In the genomic region with DNA sequence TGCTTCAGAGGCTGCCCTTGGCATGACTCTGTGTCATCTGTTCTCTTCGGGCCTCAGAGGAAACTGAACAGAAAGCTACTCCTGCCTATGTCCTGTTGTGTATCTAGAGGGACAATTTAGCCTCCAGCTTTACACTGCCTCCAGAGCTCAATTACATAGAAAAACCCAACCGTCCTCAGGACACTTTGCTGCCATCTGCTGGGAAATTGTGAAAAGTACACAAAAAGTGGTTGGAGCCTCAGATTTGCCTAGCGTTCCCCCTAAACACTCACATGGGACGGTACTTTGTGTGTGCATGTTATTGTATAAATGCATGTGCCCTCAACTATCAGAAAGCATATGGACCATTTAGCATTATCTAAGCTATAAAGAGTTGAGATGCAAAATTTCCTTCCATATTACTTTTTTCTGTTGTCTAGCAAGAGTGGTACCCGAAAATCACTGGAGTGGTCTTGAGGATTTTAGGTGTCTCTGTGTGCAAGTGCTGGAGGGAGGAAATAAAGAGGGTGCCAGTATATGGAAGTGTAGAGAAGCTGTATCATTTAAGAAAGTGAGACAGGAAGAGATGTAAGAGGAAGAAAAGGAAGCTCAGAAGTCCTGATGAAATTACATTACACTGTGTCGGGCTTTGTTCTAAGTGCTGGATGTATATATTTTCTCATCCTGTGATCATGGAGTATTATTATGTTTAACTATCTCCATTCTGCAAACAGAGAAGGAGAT, we compare ENCODE assay signal across 2 cellular contexts.
A peak's percentile ranks its signal among the peaks of the same experiment; 100 is the strongest.
TF ChIP-seq lines count a peak whose summit lies in the region.

No MANE protein-coding gene starts in this region.

TF ChIP-seq in GM12878, 131 proteins besides CTCF, POLR2A, EP300 and RAD21 (continues in another document):
- no peak for TF ChIP-seq STAT3 (IDR thresholded peaks at IDR 0.05; ENCODE audit: low read depth, low read length)
- no peak for TF ChIP-seq BRCA1 (IDR thresholded peaks at IDR 0.05; ENCODE audit: low read depth, low read length)
- TF ChIP-seq TBL1XR1 (IDR thresholded peaks at IDR 0.05; ENCODE audit: low read depth, low read length): no peak
- TF ChIP-seq IRF4 (IDR thresholded peaks at IDR 0.05; ENCODE audit: low read depth, low read length): no peak
- no peak for TF ChIP-seq TCF12 (IDR thresholded peaks at IDR 0.05; ENCODE audit: low read depth, low read length)
- TF ChIP-seq CBFB (IDR thresholded peaks at IDR 0.05; ENCODE audit: low read depth): no peak
- TF ChIP-seq, protein P1, sequence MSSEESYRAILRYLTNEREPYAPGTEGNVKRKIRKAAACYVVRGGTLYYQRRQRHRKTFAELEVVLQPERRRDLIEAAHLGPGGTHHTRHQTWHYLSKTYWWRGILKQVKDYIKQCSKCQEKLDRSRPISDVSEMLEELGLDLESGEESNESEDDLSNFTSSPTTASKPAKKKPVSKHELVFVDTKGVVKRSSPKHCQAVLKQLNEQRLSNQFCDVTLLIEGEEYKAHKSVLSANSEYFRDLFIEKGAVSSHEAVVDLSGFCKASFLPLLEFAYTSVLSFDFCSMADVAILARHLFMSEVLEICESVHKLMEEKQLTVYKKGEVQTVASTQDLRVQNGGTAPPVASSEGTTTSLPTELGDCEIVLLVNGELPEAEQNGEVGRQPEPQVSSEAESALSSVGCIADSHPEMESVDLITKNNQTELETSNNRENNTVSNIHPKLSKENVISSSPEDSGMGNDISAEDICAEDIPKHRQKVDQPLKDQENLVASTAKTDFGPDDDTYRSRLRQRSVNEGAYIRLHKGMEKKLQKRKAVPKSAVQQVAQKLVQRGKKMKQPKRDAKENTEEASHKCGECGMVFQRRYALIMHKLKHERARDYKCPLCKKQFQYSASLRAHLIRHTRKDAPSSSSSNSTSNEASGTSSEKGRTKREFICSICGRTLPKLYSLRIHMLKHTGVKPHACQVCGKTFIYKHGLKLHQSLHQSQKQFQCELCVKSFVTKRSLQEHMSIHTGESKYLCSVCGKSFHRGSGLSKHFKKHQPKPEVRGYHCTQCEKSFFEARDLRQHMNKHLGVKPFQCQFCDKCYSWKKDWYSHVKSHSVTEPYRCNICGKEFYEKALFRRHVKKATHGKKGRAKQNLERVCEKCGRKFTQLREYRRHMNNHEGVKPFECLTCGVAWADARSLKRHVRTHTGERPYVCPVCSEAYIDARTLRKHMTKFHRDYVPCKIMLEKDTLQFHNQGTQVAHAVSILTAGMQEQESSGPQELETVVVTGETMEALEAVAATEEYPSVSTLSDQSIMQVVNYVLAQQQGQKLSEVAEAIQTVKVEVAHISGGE (CRISPR knock-in tag; IDR thresholded peaks at IDR 0.05): no peak
- peak; percentile 47; the same call in 1 of the 2 replicates for TF ChIP-seq RUNX3 (IDR thresholded peaks at IDR 0.05; ENCODE audit: low read length)
- no peak for TF ChIP-seq HDAC2 (IDR thresholded peaks at IDR 0.05)
- no peak for TF ChIP-seq NFIC (IDR thresholded peaks at IDR 0.05; ENCODE audit: low read depth, low read length)
- TF ChIP-seq SMARCA5 (IDR thresholded peaks at IDR 0.05): peak; percentile 47; the same call in 1 of the 2 replicates
- TF ChIP-seq NBN (IDR thresholded peaks at IDR 0.05): no peak
- TF ChIP-seq, protein P2, sequence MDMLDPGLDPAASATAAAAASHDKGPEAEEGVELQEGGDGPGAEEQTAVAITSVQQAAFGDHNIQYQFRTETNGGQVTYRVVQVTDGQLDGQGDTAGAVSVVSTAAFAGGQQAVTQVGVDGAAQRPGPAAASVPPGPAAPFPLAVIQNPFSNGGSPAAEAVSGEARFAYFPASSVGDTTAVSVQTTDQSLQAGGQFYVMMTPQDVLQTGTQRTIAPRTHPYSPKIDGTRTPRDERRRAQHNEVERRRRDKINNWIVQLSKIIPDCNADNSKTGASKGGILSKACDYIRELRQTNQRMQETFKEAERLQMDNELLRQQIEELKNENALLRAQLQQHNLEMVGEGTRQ (IDR thresholded peaks at IDR 0.05; ENCODE audit: borderline replicate concordance, low read depth, low read length): no peak
- no peak for TF ChIP-seq SREBF1 (IDR thresholded peaks at IDR 0.05; ENCODE audit: low read length)
- no peak for TF ChIP-seq CREB1 (IDR thresholded peaks at IDR 0.05; ENCODE audit: low read depth)
- no peak for TF ChIP-seq MEF2B (IDR thresholded peaks at IDR 0.05; ENCODE audit: partially characterized antibody, poor library complexity, severe bottlenecking)
- TF ChIP-seq SIX5 (IDR thresholded peaks at IDR 0.05; ENCODE audit: low read depth, low read length, severe bottlenecking): no peak
- TF ChIP-seq, protein P3, sequence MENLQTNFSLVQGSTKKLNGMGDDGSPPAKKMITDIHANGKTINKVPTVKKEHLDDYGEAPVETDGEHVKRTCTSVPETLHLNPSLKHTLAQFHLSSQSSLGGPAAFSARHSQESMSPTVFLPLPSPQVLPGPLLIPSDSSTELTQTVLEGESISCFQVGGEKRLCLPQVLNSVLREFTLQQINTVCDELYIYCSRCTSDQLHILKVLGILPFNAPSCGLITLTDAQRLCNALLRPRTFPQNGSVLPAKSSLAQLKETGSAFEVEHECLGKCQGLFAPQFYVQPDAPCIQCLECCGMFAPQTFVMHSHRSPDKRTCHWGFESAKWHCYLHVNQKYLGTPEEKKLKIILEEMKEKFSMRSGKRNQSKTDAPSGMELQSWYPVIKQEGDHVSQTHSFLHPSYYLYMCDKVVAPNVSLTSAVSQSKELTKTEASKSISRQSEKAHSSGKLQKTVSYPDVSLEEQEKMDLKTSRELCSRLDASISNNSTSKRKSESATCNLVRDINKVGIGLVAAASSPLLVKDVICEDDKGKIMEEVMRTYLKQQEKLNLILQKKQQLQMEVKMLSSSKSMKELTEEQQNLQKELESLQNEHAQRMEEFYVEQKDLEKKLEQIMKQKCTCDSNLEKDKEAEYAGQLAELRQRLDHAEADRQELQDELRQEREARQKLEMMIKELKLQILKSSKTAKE (IDR thresholded peaks at IDR 0.05; ENCODE audit: low read depth, poor library complexity, severe bottlenecking): no peak
- no peak for TF ChIP-seq PAX5 (IDR thresholded peaks at IDR 0.05; ENCODE audit: borderline replicate concordance, low read depth, low read length)

TF ChIP-seq in HepG2, 621 proteins besides CTCF, POLR2A, EP300 and RAD21:
- peak; percentile 47 for TF ChIP-seq STAG1 (CRISPR knock-in tag; IDR thresholded peaks at IDR 0.05)
- TF ChIP-seq TOPORS (CRISPR knock-in tag; IDR thresholded peaks at IDR 0.05): no peak
- peak; percentile 42; the same call in 1 of the 2 replicates for TF ChIP-seq SMC3 (IDR thresholded peaks at IDR 0.05; ENCODE audit: low read length)
- no peak for TF ChIP-seq POLR2AphosphoS5 (IDR thresholded peaks at IDR 0.05; ENCODE audit: low read depth, low read length)
- TF ChIP-seq, protein P4, sequence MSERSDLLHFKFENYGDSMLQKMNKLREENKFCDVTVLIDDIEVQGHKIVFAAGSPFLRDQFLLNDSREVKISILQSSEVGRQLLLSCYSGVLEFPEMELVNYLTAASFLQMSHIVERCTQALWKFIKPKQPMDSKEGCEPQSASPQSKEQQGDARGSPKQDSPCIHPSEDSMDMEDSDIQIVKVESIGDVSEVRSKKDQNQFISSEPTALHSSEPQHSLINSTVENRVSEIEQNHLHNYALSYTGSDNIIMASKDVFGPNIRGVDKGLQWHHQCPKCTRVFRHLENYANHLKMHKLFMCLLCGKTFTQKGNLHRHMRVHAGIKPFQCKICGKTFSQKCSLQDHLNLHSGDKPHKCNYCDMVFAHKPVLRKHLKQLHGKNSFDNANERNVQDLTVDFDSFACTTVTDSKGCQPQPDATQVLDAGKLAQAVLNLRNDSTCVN (CRISPR knock-in tag; IDR thresholded peaks at IDR 0.05; ENCODE audit: borderline replicate concordance): no peak
- no peak for TF ChIP-seq ZNF20 (CRISPR knock-in tag; IDR thresholded peaks at IDR 0.05)
- TF ChIP-seq ZFP36L2 (CRISPR knock-in tag; IDR thresholded peaks at IDR 0.05): no peak
- no peak for TF ChIP-seq MIER2 (CRISPR knock-in tag; IDR thresholded peaks at IDR 0.05)
- TF ChIP-seq, protein P5, sequence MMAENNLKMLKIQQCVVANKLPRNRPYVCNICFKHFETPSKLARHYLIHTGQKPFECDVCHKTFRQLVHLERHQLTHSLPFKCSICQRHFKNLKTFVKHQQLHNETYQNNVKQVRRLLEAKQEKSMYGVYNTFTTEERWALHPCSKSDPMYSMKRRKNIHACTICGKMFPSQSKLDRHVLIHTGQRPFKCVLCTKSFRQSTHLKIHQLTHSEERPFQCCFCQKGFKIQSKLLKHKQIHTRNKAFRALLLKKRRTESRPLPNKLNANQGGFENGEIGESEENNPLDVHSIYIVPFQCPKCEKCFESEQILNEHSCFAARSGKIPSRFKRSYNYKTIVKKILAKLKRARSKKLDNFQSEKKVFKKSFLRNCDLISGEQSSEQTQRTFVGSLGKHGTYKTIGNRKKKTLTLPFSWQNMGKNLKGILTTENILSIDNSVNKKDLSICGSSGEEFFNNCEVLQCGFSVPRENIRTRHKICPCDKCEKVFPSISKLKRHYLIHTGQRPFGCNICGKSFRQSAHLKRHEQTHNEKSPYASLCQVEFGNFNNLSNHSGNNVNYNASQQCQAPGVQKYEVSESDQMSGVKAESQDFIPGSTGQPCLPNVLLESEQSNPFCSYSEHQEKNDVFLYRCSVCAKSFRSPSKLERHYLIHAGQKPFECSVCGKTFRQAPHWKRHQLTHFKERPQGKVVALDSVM (CRISPR knock-in tag; IDR thresholded peaks at IDR 0.05): peak; percentile 46; the same call in 1 of the 2 replicates
